9 cellular contexts compared by ENCODE assay signal in the genomic region with DNA sequence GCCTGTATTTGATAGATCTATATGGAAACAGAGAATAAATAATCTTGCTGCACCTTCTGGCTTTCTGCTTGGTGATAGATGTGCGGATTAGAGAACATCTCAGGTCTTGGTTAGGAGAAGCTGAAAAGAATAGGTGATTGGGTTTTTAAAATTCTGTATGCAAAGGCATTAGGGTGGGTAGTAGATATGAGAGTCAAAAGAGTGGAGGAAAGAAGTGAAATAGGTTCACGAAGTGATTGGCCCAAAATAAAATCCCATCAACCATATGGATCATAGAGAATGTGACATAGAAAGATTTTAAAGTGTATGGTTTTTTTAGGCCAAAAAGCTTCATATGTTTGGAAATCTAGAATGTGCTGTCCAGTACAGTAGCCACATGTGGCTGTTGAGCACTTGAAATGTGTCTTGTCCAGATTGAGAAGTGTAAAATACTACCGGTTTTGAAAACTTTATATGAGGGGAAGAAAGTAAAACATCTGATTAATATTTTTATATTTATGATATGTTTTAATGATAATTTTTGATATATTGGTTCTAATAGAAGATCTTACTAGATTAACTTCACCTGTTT. TPM values are rescaled to one million over a fixed set of nuclear protein-coding genes. Genes with fewer than 3 reads are reported as not detected.
A peak's percentile ranks its signal among the peaks of the same experiment; 100 is the strongest.
DNase-seq lines count a peak whose midpoint lies in the region; ATAC-seq and TF ChIP-seq lines count a peak whose summit lies in the region.
"Had no signal": no experiment of that assay in that cellular context is flagged by ENCODE, and none has a peak within 500 bp of the region (broad histone marks: within the 10 kb centered on the region; RNA-seq: fewer than 3 reads in every experiment).

No MANE protein-coding gene starts in this region.

- no peaks in the 10 kb centered on the region for H3K9me2 ChIP-seq in hepatocyte (replicated peaks; ENCODE audit: insufficient read depth)

- no peaks in the 10 kb centered on the region for H3K36me3 ChIP-seq in HEK293 (ENCODE audit: control insufficient read depth in 2 of 2, insufficient read depth in 1 of 2, low read length in 2 of 2)
- no peaks in the 10 kb centered on the region for H3K36me3 ChIP-seq in hepatocyte (replicated peaks; ENCODE audit: insufficient read depth, low read depth)
- no peaks in the 10 kb centered on the region for H3K36me3 ChIP-seq in stomach smooth muscle (ENCODE audit: control insufficient read depth in 2 of 2, insufficient read depth in 2 of 2, low read length in 2 of 2)

- H3K79me2 ChIP-seq in hepatocyte = peaks cover 72% of the 10 kb centered on the region

- no peak overlapping the region for H3K27ac ChIP-seq in HEK293 (ENCODE audit: extremely low read depth, low read depth, low read length)
- peak overlapping the region; percentile 100 for H3K27ac ChIP-seq in hepatocyte
- peak overlapping the region; percentile 97 for H3K27ac ChIP-seq in stomach smooth muscle (ENCODE audit: low read length)

- H3K9ac ChIP-seq in stomach smooth muscle (ENCODE audit: low read length in 2 of 2) = peak overlapping the region; percentile 97

- H2AFZ ChIP-seq in hepatocyte = no peak overlapping the region

- no peaks in the 10 kb centered on the region for H3K9me3 Mint-ChIP-seq in activated CD4-positive, alpha-beta memory T cell treated with anti-CD3 and anti-CD28 coated beads for 36 hours

- 90% methylated on average over 3 of the region's 3 CpGs for WGBS in hepatocyte (ENCODE audit: low lambda C conversion rate, missing lambda C conversion rate)

- no peaks in the 10 kb centered on the region for H3K27me3 Mint-ChIP-seq in activated CD4-positive, alpha-beta memory T cell treated with anti-CD3 and anti-CD28 coated beads for 36 hours

- no peak for TF ChIP-seq CTCF in HEK293 (tag by site-specific recombination; IDR thresholded peaks at IDR 0.05)
- TF ChIP-seq CTCF in hepatocyte (IDR thresholded peaks at IDR 0.05; ENCODE audit: poor library complexity) = no peak

- ATAC-seq in GM21360 (IDR thresholded peaks at IDR 0.05; ENCODE audit: unreplicated experiment) (no peak), HG03196 (IDR thresholded peaks at IDR 0.05; ENCODE audit: unreplicated experiment) (no peak)

- CTCF ChIA-PET in HEK293 (lab: Yijun Ruan, JAX) = no interaction called here
- CTCF ChIA-PET in activated CD4-positive, alpha-beta memory T cell treated with anti-CD3 and anti-CD28 coated beads for 36 hours (lab: Charles Lee) = interaction anchor here (1.4 kb wide), 1 partner anchor 68 kb away, joined by 5 read pairs; no protein-coding TSS in a partner anchor

- peaks cover 34% of the 10 kb centered on the region for H3K36me3 Mint-ChIP-seq in activated CD4-positive, alpha-beta memory T cell treated with anti-CD3 and anti-CD28 coated beads for 36 hours

- POLR2A ChIA-PET in HEK293 (lab: Yijun Ruan, JAX) = no interaction called here
- POLR2A ChIA-PET in activated CD4-positive, alpha-beta memory T cell treated with anti-CD3 and anti-CD28 coated beads for 36 hours (lab: Charles Lee) = interaction anchor here (5.5 to 10.7 kb wide), 4 partner anchors 11 to 72 kb away, joined by 44 to 130 read pairs (median 108); no protein-coding TSS in a partner anchor

- intact Hi-C loops in activated CD4-positive, alpha-beta memory T cell treated with anti-CD3 and anti-CD28 coated beads for 36 hours (cut with micrococcal nuclease) = loop anchor here (1.0 to 2.0 kb wide), 2 partner anchors 13 to 28 kb away; no protein-coding TSS in a partner anchor

- H3K9me3 ChIP-seq in HEK293 (ENCODE audit: control insufficient read depth, insufficient read depth, low read depth, low read length) = no peaks in the 10 kb centered on the region
- no peaks in the 10 kb centered on the region for H3K9me3 ChIP-seq in hepatocyte (ENCODE audit: low read depth)
- H3K9me3 ChIP-seq in stomach smooth muscle (ENCODE audit: control insufficient read depth in 2 of 2, low read length in 2 of 2) = no peaks in the 10 kb centered on the region

- peak overlapping the region; percentile 84 for H3K4me3 Mint-ChIP-seq in activated CD4-positive, alpha-beta memory T cell treated with anti-CD3 and anti-CD28 coated beads for 36 hours

- no peak for DNase-seq in activated CD4-positive, alpha-beta memory T cell treated with anti-CD3 and anti-CD28 coated beads for 36 hours
- DNase-seq in hepatocyte (ENCODE audit: low spot score) (no peak), NCI-H345 treated with DMSO at 0.1 percent for 48 hours (lab: John Stamatoyannopoulos, UW; ENCODE audit: unreplicated experiment) (no peak)
- DNase-seq: anterior cingulate cortex, NCI-H510A treated with DMSO at 0.1 percent for 48 hours had no signal

- no peaks in the 10 kb centered on the region for H3K27me3 ChIP-seq in hepatocyte
- H3K27me3 ChIP-seq in stomach smooth muscle (ENCODE audit: control insufficient read depth in 1 of 2, insufficient read depth in 2 of 2, low read length in 2 of 2) = no peaks in the 10 kb centered on the region

- no peaks in the 10 kb centered on the region; the same call in 1 of the 2 replicates for H3K4me1 ChIP-seq in HEK293 (ENCODE audit: control insufficient read depth, insufficient read depth, low read length)
- H3K4me1 ChIP-seq in hepatocyte (ENCODE audit: insufficient read depth) = peaks cover 26% of the 10 kb centered on the region
- H3K4me1 ChIP-seq in stomach smooth muscle (ENCODE audit: control insufficient read depth, insufficient read depth, low read length) = peaks cover 16% of the 10 kb centered on the region

- peaks cover 10% of the 10 kb centered on the region for H4K20me1 ChIP-seq in hepatocyte (ENCODE audit: insufficient read depth, poor library complexity, severe bottlenecking)

- H3K27ac Mint-ChIP-seq in activated CD4-positive, alpha-beta memory T cell treated with anti-CD3 and anti-CD28 coated beads for 36 hours = peak overlapping the region; percentile 84

- peak overlapping the region; percentile 87 for H3K4me2 ChIP-seq in hepatocyte

- H3K4me3 ChIP-seq in HEK293 (ENCODE audit: low read depth, low read length) (peak overlapping the region; percentile 6), hepatocyte (peak overlapping the region; percentile 38), stomach smooth muscle (ENCODE audit: low read length in 2 of 2) (peak overlapping the region; percentile 83 to 95)

- H3K4me1 Mint-ChIP-seq in activated CD4-positive, alpha-beta memory T cell treated with anti-CD3 and anti-CD28 coated beads for 36 hours (ENCODE audit: low read depth) = peaks cover 49% of the 10 kb centered on the region

TF ChIP-seq in HEK293, 187 proteins besides CTCF, POLR2A, EP300 and RAD21:
- TF ChIP-seq ZNF114 (tag by site-specific recombination; IDR thresholded peaks at IDR 0.05) (no peak), TCF7L2 (IDR thresholded peaks at IDR 0.05; ENCODE audit: borderline replicate concordance, low read depth, low read length) (no peak), ZNF596 (tag by site-specific recombination; IDR thresholded peaks at IDR 0.05) (peak; percentile 78), KLF9 (tag by site-specific recombination; IDR thresholded peaks at IDR 0.05; ENCODE audit: low read depth) (no peak), MYNN (tag by site-specific recombination; IDR thresholded peaks at IDR 0.05; ENCODE audit: borderline replicate concordance) (no peak)
TF ChIP-seq in HEK293: peak in this region for 1.

RNA-seq across cellular contexts. Expression of a gene that starts 2.8 kb away (rescaled TPM):
- total RNA-seq in activated CD4-positive, alpha-beta memory T cell treated with anti-CD3 and anti-CD28 coated beads for 36 hours = 100 to 1,000 TPM; 290 to 302 TPM
- total RNA-seq in hepatocyte = 98.5 and 104 TPM in 2 replicates
- 20.5 and 27.9 TPM in 2 replicates for polyA plus RNA-seq in hepatocyte

Comparison
In these comparisons a context has a peak if more than half of its experiments do, and no peak if none do; other contexts are left out.
1. H3K4me3 ChIP-seq: peak in every context shown above with its lines; median percentile 89 in stomach smooth muscle; 38 in hepatocyte; 6 in HEK293.